Comparison of ENCODE assay signal across 25 cellular contexts in the genomic region with DNA sequence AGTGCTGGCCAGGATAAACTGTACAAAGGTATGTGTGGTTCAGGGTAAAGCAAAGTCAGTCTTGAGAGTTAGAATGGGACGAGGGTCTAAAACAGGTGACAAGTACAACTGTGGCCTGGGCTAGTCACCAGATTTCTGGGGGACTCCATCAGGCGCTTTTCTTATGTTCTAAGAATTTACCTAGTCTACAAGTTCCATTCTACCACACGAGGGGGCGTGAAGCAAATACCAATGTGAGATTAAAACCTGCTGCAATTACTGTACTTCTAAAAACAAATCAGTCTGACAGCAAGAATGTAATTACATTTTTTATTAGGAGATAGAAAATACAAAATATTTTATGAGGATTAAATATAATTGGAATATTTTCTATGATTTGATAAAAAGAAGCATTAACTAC.
"Had no signal": no experiment of that assay in that cellular context is flagged by ENCODE, and none has a peak within 500 bp of the region (broad histone marks: within the 10 kb centered on the region; RNA-seq: fewer than 3 reads in every experiment).

No MANE protein-coding gene starts in this region.

- H2AFZ ChIP-seq: PC-9 had no signal

- H3K4me2 ChIP-seq: PC-9 had no signal

- H3K4me3 ChIP-seq: cardiac muscle cell, PC-9, SK-N-MC had no signal

- ATAC-seq: activated CD8-positive, alpha-beta memory T cell treated with anti-CD3 and anti-CD28 coated beads, Interleukin-2, amount 10 ng/mL, durations not matched to agents 7 days and 5 days; activated naive CD8-positive, alpha-beta T cell treated with anti-CD3 and anti-CD28 coated beads, Interleukin-2, amount 50 U/mL, for 24 hours had no signal

- H3K36me3 ChIP-seq: cardiac muscle cell, WERI-Rb-1 had no signal

- H3K27me3 ChIP-seq: cardiac muscle cell had no signal

- H3K27ac ChIP-seq: cardiac muscle cell, PC-9, SK-N-MC, WERI-Rb-1 had no signal

- DNase-seq: activated CD4-positive, alpha-beta memory T cell treated with anti-CD3 and anti-CD28 coated beads, Interleukin-2, amount 10 ng/mL, durations not matched to agents 7 days and 5 days; activated CD4-positive, alpha-beta T cell treated with anti-CD3 and anti-CD28 coated beads for 1 hour; activated CD4-positive, alpha-beta T cell treated with anti-CD3 and anti-CD28 coated beads for 48 hours; activated CD4-positive, CD25-positive, alpha-beta regulatory T cell; activated CD8-positive, alpha-beta memory T cell treated with anti-CD3 and anti-CD28 coated beads for 24 hours; activated CD8-positive, alpha-beta memory T cell treated with anti-CD3 and anti-CD28 coated beads, Interleukin-2, amount 10 ng/mL, durations not matched to agents 7 days and 5 days; activated CD8-positive, alpha-beta memory T cell treated with anti-CD3 and anti-CD28 coated beads, Interleukin-2, amount 50 U/mL, for 48 hours; activated effector memory CD4-positive, alpha-beta T cell treated with Interleukin-2 at 50 U/mL for 16 hours; activated naive CD4-positive, alpha-beta T cell treated with anti-CD3 and anti-CD28 coated beads, Interleukin-2, amount 10 ng/mL, durations not matched to agents 7 days and 5 days; activated naive CD8-positive, alpha-beta T cell treated with anti-CD3 and anti-CD28 coated beads, Interleukin-2, amount 50 U/mL, for 24 hours; activated T-cell treated with anti-CD3 and anti-CD28 coated beads, Interleukin-2, amount 50 U/mL, for 48 hours; anterior cingulate cortex; NCI-H1048; NCI-H1105 treated with DMSO at 0.1 percent for 48 hours; NCI-H1436; NCI-H1694; NCI-H1930; NCI-H345; NCI-H524 treated with DMSO at 0.1 percent for 48 hours; PC-9; Right ventricle myocardium superior; T1000; WERI-Rb-1 had no signal
